Comparison of ENCODE assay signal across 15 cellular contexts in genomic region chr9:36187414-36187813, GRCh38. TPM values are rescaled to one million over a fixed set of nuclear protein-coding genes. Genes with fewer than 3 reads are reported as not detected.
DNase-seq lines count a peak whose midpoint lies in the region; ATAC-seq and TF ChIP-seq lines count a peak whose summit lies in the region.
"Had no signal": no experiment of that assay in that cellular context is flagged by ENCODE, and none has a peak within 500 bp of the region (broad histone marks: within the 10 kb centered on the region; RNA-seq: fewer than 3 reads in every experiment).

No MANE protein-coding gene starts in this region.

- H3K27me3 Mint-ChIP-seq in neural crest cell (ENCODE audit: low read depth), result peaks cover 9% of the 10 kb centered on the region
- H3K27me3 Mint-ChIP-seq in activated T-cell treated with anti-CD3 and anti-CD28 coated beads, Interleukin-2, amount 50 U/mL, for 72 hours (ENCODE audit: low read depth), result peaks cover 13% of the 10 kb centered on the region

- TF ChIP-seq CTCF in choroid plexus epithelial cell (conservative IDR thresholded peaks at IDR 0.05; ENCODE audit: low read depth, low read length), result no peak
- TF ChIP-seq CTCF in neural crest cell (conservative IDR thresholded peaks at IDR 0.05), result no peak

- DNase-seq in Daoy (ENCODE audit: low read depth), result peak; percentile 73
- DNase-seq in choroid plexus epithelial cell (ENCODE audit: low read depth), result peak; percentile 89
- no peak for DNase-seq in neural crest cell (ENCODE audit: low read depth, low spot score)
- DNase-seq in NCI-H146 treated with DMSO at 0.1 percent for 48 hours (lab: John Stamatoyannopoulos, UW; ENCODE audit: unreplicated experiment), result no peak
- no peak for DNase-seq in activated T-cell treated with anti-CD3 and anti-CD28 coated beads, Interleukin-2, amount 50 U/mL, for 72 hours
- no peak for DNase-seq in KBM-7
- DNase-seq: activated CD8-positive, alpha-beta T cell treated with anti-CD3 and anti-CD28 coated beads, Interleukin-2, amount 10 ng/mL, durations not matched to agents 7 days and 5 days; activated naive CD4-positive, alpha-beta T cell treated with anti-CD3 and anti-CD28 coated beads for 36 hours; NCI-H187; NCI-H748 treated with DMSO at 0.1 percent for 48 hours; substantia nigra; T1000 had no signal

- TF ChIP-seq EP300 in Ishikawa (IDR thresholded peaks at IDR 0.05; ENCODE audit: borderline replicate concordance), result no peak

- H3K4me1 Mint-ChIP-seq in neural crest cell, result peaks cover 25% of the 10 kb centered on the region
- H3K4me1 Mint-ChIP-seq in activated T-cell treated with anti-CD3 and anti-CD28 coated beads, Interleukin-2, amount 50 U/mL, for 72 hours (ENCODE audit: low read depth), result peaks cover 18% of the 10 kb centered on the region

- no peak for ATAC-seq in activated T-cell treated with anti-CD3 and anti-CD28 coated beads, Interleukin-2, amount 50 U/mL, for 72 hours (replicated peaks in 1 of 2)
- ATAC-seq: activated CD8-positive, alpha-beta T cell treated with anti-CD3 and anti-CD28 coated beads, Interleukin-2, amount 10 ng/mL, durations not matched to agents 7 days and 5 days; sciatic nerve had no signal

- in situ Hi-C loops in KBM-7 (cut with MboI; ENCODE audit: low pct_unique_long_range_greater_than_20kb, low sequenced_read_pairs), result no loop called here

- no peaks in the 10 kb centered on the region for H3K36me3 Mint-ChIP-seq in neural crest cell (ENCODE audit: low read depth)
- H3K36me3 Mint-ChIP-seq in activated T-cell treated with anti-CD3 and anti-CD28 coated beads, Interleukin-2, amount 50 U/mL, for 72 hours (ENCODE audit: insufficient read depth in 2 of 2), result peaks cover 2 to 3% of the 10 kb centered on the region in 2 donors

- H3K4me3 Mint-ChIP-seq in neural crest cell, result peak overlapping the region; percentile 2
- H3K4me3 Mint-ChIP-seq in activated T-cell treated with anti-CD3 and anti-CD28 coated beads, Interleukin-2, amount 50 U/mL, for 72 hours, result no peak overlapping the region
- H3K4me3 Mint-ChIP-seq: activated CD8-positive, alpha-beta T cell treated with anti-CD3 and anti-CD28 coated beads, Interleukin-2, amount 10 ng/mL, durations not matched to agents 7 days and 5 days; activated naive CD4-positive, alpha-beta T cell treated with anti-CD3 and anti-CD28 coated beads for 36 hours had no signal

- no peak overlapping the region for H3K27ac Mint-ChIP-seq in neural crest cell (ENCODE audit: unreplicated experiment)
- H3K27ac Mint-ChIP-seq in activated T-cell treated with anti-CD3 and anti-CD28 coated beads, Interleukin-2, amount 50 U/mL, for 72 hours, result no peak overlapping the region
- H3K27ac Mint-ChIP-seq: activated naive CD4-positive, alpha-beta T cell treated with anti-CD3 and anti-CD28 coated beads for 36 hours had no signal

- no peaks in the 10 kb centered on the region for H3K9me3 Mint-ChIP-seq in neural crest cell
- no peaks in the 10 kb centered on the region for H3K9me3 Mint-ChIP-seq in activated T-cell treated with anti-CD3 and anti-CD28 coated beads, Interleukin-2, amount 50 U/mL, for 72 hours
- H3K9me3 Mint-ChIP-seq: activated naive CD4-positive, alpha-beta T cell treated with anti-CD3 and anti-CD28 coated beads for 36 hours had no signal

- no peak overlapping the region for H3K4me3 ChIP-seq in choroid plexus epithelial cell (ENCODE audit: low read depth, low read length)

- no peak for TF ChIP-seq RAD21 in Ishikawa (IDR thresholded peaks at IDR 0.05; ENCODE audit: low read depth)

TF ChIP-seq in Ishikawa, 13 proteins besides CTCF, POLR2A, EP300 and RAD21:
- peak; percentile 17; the same call in 1 of the 2 replicates for TF ChIP-seq USF1 (IDR thresholded peaks at IDR 0.05)
- TF ChIP-seq, protein P1, sequence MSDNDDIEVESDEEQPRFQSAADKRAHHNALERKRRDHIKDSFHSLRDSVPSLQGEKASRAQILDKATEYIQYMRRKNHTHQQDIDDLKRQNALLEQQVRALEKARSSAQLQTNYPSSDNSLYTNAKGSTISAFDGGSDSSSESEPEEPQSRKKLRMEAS (IDR thresholded peaks at IDR 0.05), result no peak

RNA-seq across cellular contexts. Expression of gene CLTA, which starts 3.3 kb away (rescaled TPM):
- total RNA-seq in Daoy (2014; rRNA removed; shearing (Covaris generic)), result 536 and 596 TPM in 2 replicates
- total RNA-seq in neural crest cell, result 222 and 224 TPM in 2 replicates
- total RNA-seq in activated T-cell treated with anti-CD3 and anti-CD28 coated beads, Interleukin-2, amount 50 U/mL, for 72 hours, result 10 to 100 TPM; 86.8 to 91.6 TPM

RNA-seq across cellular contexts. Expression of gene CCIN, which starts 18.2 kb away (rescaled TPM):
- 0.74 TPM in 1 of 2 replicates, not detected in the other for total RNA-seq in Daoy (2014; rRNA removed; shearing (Covaris generic))
- total RNA-seq in neural crest cell, result not detected in 2 replicates
- total RNA-seq in activated T-cell treated with anti-CD3 and anti-CD28 coated beads, Interleukin-2, amount 50 U/mL, for 72 hours, result under 1 TPM in 1 of 2 donors, not detected in 1; 0.12 TPM
- total RNA-seq: activated naive CD4-positive, alpha-beta T cell treated with anti-CD3 and anti-CD28 coated beads for 36 hours; Caco-2; sciatic nerve had no signal

RNA-seq across cellular contexts. Expression of gene GLIPR2, which starts 50.9 kb away (rescaled TPM):
- 27.8 and 29.9 TPM in 2 replicates for total RNA-seq in Daoy (2014; rRNA removed; shearing (Covaris generic))
- 21.5 and 24.2 TPM in 2 replicates for total RNA-seq in neural crest cell
- 10 to 100 TPM; 17.7 to 22.7 TPM for total RNA-seq in activated T-cell treated with anti-CD3 and anti-CD28 coated beads, Interleukin-2, amount 50 U/mL, for 72 hours

Comparison
In these comparisons a context has a peak if more than half of its experiments do, and no peak if none do; other contexts are left out.
1. DNase-seq: peak in Daoy (single experiment) and choroid plexus epithelial cell (single experiment); none in neural crest cell (single experiment), NCI-H146 treated with DMSO at 0.1 percent for 48 hours (single experiment), activated T-cell treated with anti-CD3 and anti-CD28 coated beads, Interleukin-2, amount 50 U/mL, for 72 hours (0 of 2) and KBM-7 (single experiment).